ENCODE assay signal across 8 cellular contexts in genomic region chr1:221777434-221778072, GRCh38. TPM values are rescaled to one million over a fixed set of nuclear protein-coding genes. Genes with fewer than 3 reads are reported as not detected.
DNase-seq lines count a peak whose midpoint lies in the region; ATAC-seq and TF ChIP-seq lines count a peak whose summit lies in the region.

No MANE protein-coding gene starts in this region.

- H3K27ac Mint-ChIP-seq in activated naive CD4-positive, alpha-beta T cell treated with anti-CD3 and anti-CD28 coated beads, Interleukin-2, amount 50 U/mL, for 24 hours, result peak overlapping the region; percentile 56

- no peaks in the 10 kb centered on the region for H3K27me3 ChIP-seq in heart right ventricle

- no peaks in the 10 kb centered on the region for H3K9me3 ChIP-seq in heart right ventricle

- H3K36me3 Mint-ChIP-seq in activated naive CD4-positive, alpha-beta T cell treated with anti-CD3 and anti-CD28 coated beads, Interleukin-2, amount 50 U/mL, for 24 hours, result no peaks in the 10 kb centered on the region

- intact Hi-C loops in heart right ventricle (cut with DNase I), result no loop called here

- ATAC-seq in GM21447 (IDR thresholded peaks at IDR 0.05; ENCODE audit: unreplicated experiment) (peak; percentile 63), heart right ventricle (no peak)

- peak overlapping the region in 1 of 10 donors; percentile 12 for H3K27ac ChIP-seq in heart right ventricle

- DNase-seq in GM12864 (ENCODE audit: low read depth) (peak; percentile 94), C1 segment of cervical spinal cord (lab: John Stamatoyannopoulos, UW) (no peak), NCI-H1092 (lab: John Stamatoyannopoulos, UW) (no peak), SHP77 (lab: John Stamatoyannopoulos, UW) (no peak), heart right ventricle (no peak)
- peak; percentile 91 for DNase-seq in Jurkat, Clone E6-1 (ENCODE audit: low read depth, low spot score)

- H3K4me1 Mint-ChIP-seq in activated naive CD4-positive, alpha-beta T cell treated with anti-CD3 and anti-CD28 coated beads, Interleukin-2, amount 50 U/mL, for 24 hours, result peaks cover 66% of the 10 kb centered on the region

- H3K4me1 ChIP-seq in heart right ventricle, result peaks cover 0 to 42% (median 0%) of the 10 kb centered on the region in 9 donors

- H3K4me3 Mint-ChIP-seq in activated naive CD4-positive, alpha-beta T cell treated with anti-CD3 and anti-CD28 coated beads, Interleukin-2, amount 50 U/mL, for 24 hours, result peak overlapping the region; percentile 70

- no peaks in the 10 kb centered on the region for H3K9me3 Mint-ChIP-seq in activated naive CD4-positive, alpha-beta T cell treated with anti-CD3 and anti-CD28 coated beads, Interleukin-2, amount 50 U/mL, for 24 hours

- H3K27me3 Mint-ChIP-seq in activated naive CD4-positive, alpha-beta T cell treated with anti-CD3 and anti-CD28 coated beads, Interleukin-2, amount 50 U/mL, for 24 hours, result no peaks in the 10 kb centered on the region

- peak; percentile 20 for TF ChIP-seq CTCF in GM12864 (IDR thresholded peaks at IDR 0.05; ENCODE audit: low read depth, low read length, missing control alignments)
- no peak for TF ChIP-seq CTCF in heart right ventricle (IDR thresholded peaks at IDR 0.05)

- 88 to 94% methylated on average over 8 of the region's 8 CpGs for WGBS in heart right ventricle, 2 donors

- H3K36me3 ChIP-seq in heart right ventricle, result no peaks in the 10 kb centered on the region

- no peak overlapping the region; the same call in 1 of the 2 replicates for H3K4me3 ChIP-seq in GM12864 (ENCODE audit: low read depth, low read length)
- H3K4me3 ChIP-seq in Jurkat, Clone E6-1 (ENCODE audit: low read length), result no peak overlapping the region
- no peak overlapping the region for H3K4me3 ChIP-seq in heart right ventricle

RNA-seq across cellular contexts. Expression of gene DUSP10, which starts 35.7 kb away (rescaled TPM):
- polyA plus RNA-seq in Jurkat, Clone E6-1 (2012; ENCODE audit: insufficient read depth, insufficient read length), result 1.7 TPM
- 1 to 10 TPM; 1.8 to 9.7 (median 4.0) TPM for total RNA-seq in heart right ventricle
- 1 to 10 TPM; 2.8 to 3.6 TPM for polyA plus RNA-seq in heart right ventricle

Comparison
In these comparisons a context has a peak if more than half of its experiments do, and no peak if none do; other contexts are left out.
1. DNase-seq: peak in GM12864 (single experiment) and Jurkat, Clone E6-1 (single experiment); none in C1 segment of cervical spinal cord (0 of 14), NCI-H1092 (single experiment), SHP77 (0 of 2) and heart right ventricle (0 of 2).